ENCODE assay signal across 1 cellular context in genomic region chr10:98131615-98132014, GRCh38.
TF ChIP-seq lines count a peak whose summit lies in the region.

No MANE protein-coding gene starts in this region.

TF ChIP-seq in HepG2, 621 proteins besides CTCF, POLR2A, EP300 and RAD21 (continued from another document):
- TF ChIP-seq FUBP1 (CRISPR knock-in tag; IDR thresholded peaks at IDR 0.05; ENCODE audit: borderline replicate concordance) = no peak
